8 cellular contexts compared by ENCODE assay signal in the genomic region with DNA sequence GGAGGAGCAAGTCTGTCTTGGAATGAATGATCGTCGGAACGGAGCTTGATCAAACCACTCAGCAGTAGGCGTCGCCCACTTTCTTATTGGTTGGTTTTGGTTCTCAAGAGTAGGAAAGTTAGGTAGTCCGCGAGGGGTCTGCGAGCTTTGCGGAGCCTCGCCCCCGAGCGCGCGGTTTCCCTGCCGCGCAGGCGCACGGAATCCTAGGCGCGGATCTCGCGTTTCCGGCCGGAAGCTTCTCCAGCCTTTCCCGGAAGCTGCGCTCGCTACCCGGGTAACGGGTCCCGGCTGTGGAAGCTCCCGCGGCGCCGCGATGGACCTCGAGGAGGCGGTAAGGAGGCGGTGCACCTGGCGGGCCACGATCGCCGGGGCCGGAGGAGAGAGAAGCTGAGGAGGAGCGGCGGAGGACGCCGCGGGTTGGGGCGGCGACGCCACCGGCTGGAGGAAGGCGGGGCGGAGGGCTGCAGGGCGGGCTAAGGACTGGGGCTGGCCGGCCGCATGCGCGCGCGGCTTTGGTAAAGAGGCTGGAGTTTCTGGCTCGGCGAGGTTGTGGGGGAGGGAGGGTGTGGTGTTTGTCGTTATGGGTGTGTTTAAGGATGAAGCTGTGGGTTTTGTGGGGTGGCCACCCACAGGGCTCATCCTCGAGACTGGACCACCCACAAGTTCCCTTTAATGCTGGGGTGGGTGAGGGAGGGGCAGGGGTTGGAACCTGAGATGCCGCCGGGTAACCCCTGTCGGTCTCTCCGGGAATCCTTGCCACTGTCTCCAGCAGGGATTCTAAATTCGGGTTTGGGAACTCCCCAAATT. TPM values are rescaled to one million over a fixed set of nuclear protein-coding genes. Genes with fewer than 3 reads are reported as not detected.
A peak's percentile ranks its signal among the peaks of the same experiment; 100 is the strongest.
DNase-seq lines count a peak whose midpoint lies in the region; ATAC-seq and TF ChIP-seq lines count a peak whose summit lies in the region.

Gene TAF1B, plus strand, starts transcription at position 246 of the 807 bp plus-strand sequence. Its CDS starts 68 bp downstream, at position 314.

- H3K4me2 ChIP-seq in IMR-90 (ENCODE audit: low read depth, low read length) (peak within 1 kb of the TSS; percentile 96), OCI-LY7 (ENCODE audit: low read length) (peak within 1 kb of the TSS; percentile 93)

- H3K9me2 ChIP-seq in OCI-LY7 (ENCODE audit: insufficient read depth, low read length) = no peaks in the 10 kb centered on the region

- H3K9me3 ChIP-seq in IMR-90 (ENCODE audit: control insufficient read depth, insufficient read depth, low read length) (no peaks in the 10 kb centered on the region), OCI-LY7 (ENCODE audit: low read length) (no peaks in the 10 kb centered on the region)

- H3K9me1 ChIP-seq in IMR-90 (ENCODE audit: insufficient read depth, low read length) = peaks cover 6% of the 10 kb centered on the region

- H3K4me1 ChIP-seq in IMR-90 (ENCODE audit: control insufficient read depth, insufficient read depth, low read length) = peaks cover 7% of the 10 kb centered on the region
- H3K4me1 ChIP-seq in OCI-LY7 (ENCODE audit: insufficient read depth, low read length, poor library complexity, severe bottlenecking) = peaks cover 32% of the 10 kb centered on the region

- peak within 1 kb of the TSS; percentile 88 for H3K4ac ChIP-seq in IMR-90 (ENCODE audit: low read depth, low read length)

- peak within 1 kb of the TSS; percentile 75 for H4K5ac ChIP-seq in IMR-90 (ENCODE audit: low read depth, low read length)

- H3K27ac ChIP-seq in IMR-90 (ENCODE audit: insufficient read depth, low read length) = peak within 1 kb of the TSS; percentile 92
- peak within 1 kb of the TSS; percentile 62 for H3K27ac ChIP-seq in OCI-LY7 (ENCODE audit: low read depth, low read length, poor library complexity, severe bottlenecking)
- H3K27ac ChIP-seq in epithelial cell of prostate = peak within 1 kb of the TSS; percentile 93

- POLR2A ChIA-PET in IMR-90 (lab: Charles Lee; ENCODE audit: unreplicated experiment) (interaction anchor here (0.6 kb wide), 1 partner anchor 307 kb away, joined by 3 read pairs; no protein-coding TSS in a partner anchor), OCI-LY7 (lab: Charles Lee) (interaction anchor here (0.6 to 1.4 kb wide), 9 partner anchors 12 to 692 kb away, joined by 3 to 4 read pairs (median 3); partner anchors contain the start of genes CPSF3, ITGB1BP1 and YWHAQ)

- H4K91ac ChIP-seq in IMR-90 (ENCODE audit: insufficient read depth, low read depth, low read length) = peak within 1 kb of the TSS; percentile 83

- peak within 1 kb of the TSS; percentile 95 to 96 for H4K8ac ChIP-seq in IMR-90 (ENCODE audit: low read depth in 2 of 2, low read length in 2 of 2)

- TF ChIP-seq RAD21 in IMR-90 (IDR thresholded peaks at IDR 0.05; ENCODE audit: low read length) = no peak

- peaks cover 7% of the 10 kb centered on the region for H3K36me3 ChIP-seq in IMR-90 (ENCODE audit: control insufficient read depth, insufficient read depth, low read length)
- peaks cover 36% of the 10 kb centered on the region for H3K36me3 ChIP-seq in OCI-LY7 (ENCODE audit: insufficient read depth, low read length)

- H3K56ac ChIP-seq in IMR-90 (ENCODE audit: extremely low read depth, insufficient read depth, low read length) = peak within 1 kb of the TSS; percentile 89

- H3K79me2 ChIP-seq in OCI-LY7 (ENCODE audit: insufficient read depth, low read depth, low read length) = peaks cover 35% of the 10 kb centered on the region

- H4K20me1 ChIP-seq in IMR-90 (ENCODE audit: insufficient read depth, low read length) (no peaks in the 10 kb centered on the region), OCI-LY7 (ENCODE audit: insufficient read depth, low read length) (peaks cover 11% of the 10 kb centered on the region; the same call in 1 of the 2 replicates)

- H3K4me3 ChIP-seq in IMR-90 (ENCODE audit: insufficient read depth, low read depth, low read length) = peak within 1 kb of the TSS; percentile 82
- H3K4me3 ChIP-seq in OCI-LY7 (ENCODE audit: low read depth, low read length, poor library complexity, severe bottlenecking) = peak within 1 kb of the TSS; percentile 82

- H2BK120ac ChIP-seq in IMR-90 (ENCODE audit: low read depth, low read length) = peak within 1 kb of the TSS; percentile 86

- peak within 1 kb of the TSS; percentile 94 for H3K14ac ChIP-seq in IMR-90 (replicated peaks; ENCODE audit: low read depth, low read length)

- intact Hi-C loops in IMR-90 (cut with micrococcal nuclease) = no loop called here
- intact Hi-C loops in OCI-LY7 (cut with micrococcal nuclease; ENCODE audit: unreplicated experiment) = loop anchor here (5.0 to 10.0 kb wide), 2 partner anchors 421 to 601 kb away; partner anchors contain the start of genes CPSF3, ITGB1BP1 and ODC1

- in situ Hi-C loops in IMR-90 (cut with MboI; ENCODE audit: low sequenced_read_pairs) = no loop called here

- H2BK5ac ChIP-seq in IMR-90 (ENCODE audit: low read depth, low read length, poor library complexity, severe bottlenecking) = peak within 1 kb of the TSS; percentile 94

- BruUV-seq in IMR-90 (replicated peaks; lab: Mats Ljungman, UMichigan) (no TSS peak), OCI-LY7 (replicated peaks; lab: Mats Ljungman, UMichigan) (no TSS peak)

- peaks cover 25 to 43% of the 10 kb centered on the region in 2 experiments for H3K79me1 ChIP-seq in IMR-90 (ENCODE audit: low read depth in 1 of 2, low read length in 2 of 2)

- H2AFZ ChIP-seq in IMR-90 (replicated peaks; ENCODE audit: low read length, poor library complexity) (peak within 1 kb of the TSS; percentile 96), OCI-LY7 (ENCODE audit: low read length) (peak within 1 kb of the TSS; percentile 89)

- TF ChIP-seq CTCF in IMR-90 (conservative IDR thresholded peaks at IDR 0.05; ENCODE audit: low read depth, low read length) (0 out of 2 replicates have a peak, but pooled peaks have one; percentile 6), OCI-LY7 (conservative IDR thresholded peaks at IDR 0.05; ENCODE audit: low read length) (peak; percentile 53)

- TF ChIP-seq POLR2A in IMR-90 (IDR thresholded peaks at IDR 0.05; ENCODE audit: low read depth, low read length) = peak; percentile 71

- H3K27me3 ChIP-seq in IMR-90 (ENCODE audit: control insufficient read depth, insufficient read depth, low read length) = no peaks in the 10 kb centered on the region

- DNase-seq in DMS114 treated with DMSO at 0.1 percent for 48 hours (lab: John Stamatoyannopoulos, UW; ENCODE audit: unreplicated experiment) (peak; percentile 93), IMR-90 (peak; percentile 88), OCI-LY7 (ENCODE audit: low spot score) (peak; percentile 93), activated T-cell treated with anti-CD3 and anti-CD28 coated beads for 1 hour (ENCODE audit: low read depth) (peak; percentile 73), epithelial cell of prostate (ENCODE audit: low read depth, low spot score) (no peak), mucosa of gallbladder (ENCODE audit: low spot score) (peak; percentile 79)
- peak; percentile 55 to 71 for DNase-seq in stimulated activated CD8-positive, alpha-beta memory T cell treated with anti-CD3 and anti-CD28 coated beads, Interleukin-4, amount 100 ng/mL, for 4 hours (ENCODE audit: low read depth in 2 of 2, low spot score in 1 of 2)

- peak within 1 kb of the TSS; percentile 77 for H3K9ac ChIP-seq in IMR-90 (ENCODE audit: low read depth, low read length)

- peak within 1 kb of the TSS; percentile 80 for H2AK9ac ChIP-seq in IMR-90 (replicated peaks; ENCODE audit: low read depth, low read length, poor library complexity)

- peak within 1 kb of the TSS; percentile 27 for H2AK5ac ChIP-seq in IMR-90 (ENCODE audit: low read depth, low read length)

- peak within 1 kb of the TSS; percentile 33; the same call in 1 of the 3 replicates for H2BK15ac ChIP-seq in IMR-90 (ENCODE audit: low read depth, low read length)

- CTCF ChIA-PET in IMR-90 (lab: Yijun Ruan, JAX) (interaction anchor here (1.0 to 1.5 kb wide), 4 partner anchors 16 to 141 kb away, joined by 4 to 7 read pairs (median 5); no protein-coding TSS in a partner anchor), OCI-LY7 (lab: Charles Lee; ENCODE audit: unreplicated experiment) (interaction anchor here (0.6 to 1.0 kb wide), 3 partner anchors 44 to 539 kb away, joined by 3 to 5 read pairs (median 3); no protein-coding TSS in a partner anchor)

- peak within 1 kb of the TSS; percentile 57 for H3K18ac ChIP-seq in IMR-90 (ENCODE audit: low read depth, low read length)

- ATAC-seq in GM21528 (IDR thresholded peaks at IDR 0.05; ENCODE audit: low FRiP score, unreplicated experiment) (peak; percentile 83), IMR-90 (ENCODE audit: low read depth) (peak; percentile 96)

- dilution Hi-C loops in IMR-90 (cut with HindIII; ENCODE audit: low sequenced_read_pairs, unreplicated experiment) = no loop called here

- WGBS in IMR-90 (ENCODE audit: extremely low coverage in 2 of 2, insufficient read length in 1 of 2), 2 experiments = 0% methylated on average over 34 of the region's 70 CpGs; no CpG with 5 or more reads in 1 of the 2 experiments

- peak within 1 kb of the TSS; percentile 36; the same call in 1 of the 2 replicates for H2BK20ac ChIP-seq in IMR-90 (ENCODE audit: low read depth, low read length)

- H3K23ac ChIP-seq in IMR-90 (ENCODE audit: low read depth, low read length) = peak within 1 kb of the TSS; percentile 93

TF ChIP-seq in IMR-90, 13 proteins besides CTCF, POLR2A, EP300 and RAD21:
- TF ChIP-seq MXI1 (IDR thresholded peaks at IDR 0.05; ENCODE audit: borderline replicate concordance, low read depth, low read length) = peak; percentile 55; the same call in 1 of the 2 replicates
- TF ChIP-seq MAZ (IDR thresholded peaks at IDR 0.05; ENCODE audit: borderline replicate concordance, low read depth, low read length) = no peak; the same call in 1 of the 2 replicates

RNA-seq across cellular contexts. Expression of gene TAF1B, which starts in this region (rescaled TPM):
- 19.9 and 26.9 TPM in 2 replicates for total RNA-seq in IMR-90 (2012; rRNA removed)
- 7.2 and 8.4 TPM in 2 replicates for polyA plus RNA-seq in IMR-90 (2012; rRNA removed)
- 1.4 and 2.6 TPM in 2 replicates for polyA plus RNA-seq in IMR-90 (2012; cell fraction: cytosol; rRNA removed)
- 0.98 and 9.0 TPM in 2 replicates for polyA plus RNA-seq in IMR-90 (2012; cell fraction: nucleus; rRNA removed; ENCODE audit: low replicate concordance)
- total RNA-seq in OCI-LY7 (2014; rRNA removed; shearing (Covaris generic)) = 25.1 and 31.1 TPM in 2 replicates
- 35.3 and 39.6 TPM in 2 replicates for total RNA-seq in OCI-LY7 (2022)
- 14.8 TPM for total RNA-seq in mucosa of gallbladder
